ENCODE assay signal across 8 cellular contexts in the genomic region with DNA sequence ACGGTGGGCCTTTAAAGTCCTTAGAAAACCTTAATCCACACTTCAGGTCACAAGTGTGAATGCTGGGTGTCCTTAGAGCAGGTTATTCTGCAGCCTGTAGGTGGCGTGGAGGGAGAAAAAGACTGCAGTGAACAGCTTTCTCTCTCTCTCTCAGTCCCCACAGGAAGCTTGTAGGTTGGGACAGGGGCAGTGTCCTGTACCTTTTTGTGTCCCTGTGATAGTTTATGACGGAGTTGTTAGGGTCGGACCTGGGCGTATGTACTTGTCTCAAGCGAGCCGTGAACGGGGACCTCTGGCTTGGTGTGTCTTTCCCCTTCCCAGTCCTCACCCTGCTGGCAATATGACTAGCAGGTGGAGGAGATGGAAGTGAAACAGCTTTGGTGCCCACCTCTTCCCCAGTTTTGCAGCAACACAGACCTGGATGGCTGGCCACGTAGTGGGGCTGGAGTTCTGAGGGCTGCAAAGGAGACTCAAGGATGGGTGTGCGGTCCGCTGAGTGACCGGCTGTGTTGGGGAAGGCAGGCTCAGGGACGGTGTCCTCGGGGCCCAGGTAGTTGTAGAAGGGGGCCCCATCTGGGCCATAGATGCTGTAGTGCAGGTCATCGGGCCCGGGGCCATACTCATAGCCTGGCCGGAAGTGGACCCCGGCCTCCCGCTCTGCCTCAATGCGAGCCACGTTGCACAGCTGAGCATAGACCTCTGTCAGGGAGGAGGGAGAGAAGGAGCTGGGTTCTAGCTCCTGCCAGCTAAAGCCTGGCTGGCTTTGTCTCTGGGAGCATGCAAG. TPM values are rescaled to one million over a fixed set of nuclear protein-coding genes. Genes with fewer than 3 reads are reported as not detected.
DNase-seq lines count a peak whose midpoint lies in the region; ATAC-seq, FAIRE-seq and TF ChIP-seq lines count a peak whose summit lies in the region.

No MANE protein-coding gene starts in this region.

- H3K27ac ChIP-seq in OCI-LY7 (ENCODE audit: low read depth, low read length, poor library complexity, severe bottlenecking) (no peak overlapping the region), pancreas (no peak overlapping the region)

- H3K9me3 ChIP-seq in OCI-LY7 (ENCODE audit: low read length), result no peaks in the 10 kb centered on the region
- H3K9me3 ChIP-seq in pancreas, result no peaks in the 10 kb centered on the region

- FAIRE-seq in pancreas (lab: Jason Lieb, UNC), result no peak

- no peaks in the 10 kb centered on the region for H4K20me1 ChIP-seq in OCI-LY7 (ENCODE audit: insufficient read depth, low read length)

- H3K27me3 ChIP-seq in pancreas, result no peaks in the 10 kb centered on the region

- no peak overlapping the region for H3K4me2 ChIP-seq in OCI-LY7 (ENCODE audit: low read length)

- no peak overlapping the region for H3K27ac Mint-ChIP-seq in activated T-helper 2 cell treated with anti-CD3 and anti-CD28 coated beads, Interferon-gamma antibody, Interleukin-2, Interleukin-4, amounts not matched to agents 10 μg/mL and 5 μg/mL and 100 μg/mL, durations not matched to agents 14 hours and 24 hours and 36 hours

- no peaks in the 10 kb centered on the region for H3K9me3 Mint-ChIP-seq in activated T-helper 2 cell treated with anti-CD3 and anti-CD28 coated beads, Interferon-gamma antibody, Interleukin-2, Interleukin-4, amounts not matched to agents 10 μg/mL and 5 μg/mL and 100 μg/mL, durations not matched to agents 14 hours and 24 hours and 36 hours

- intact Hi-C loops in OCI-LY7 (cut with micrococcal nuclease; ENCODE audit: unreplicated experiment), result loop anchor here (5.0 kb wide), 1 partner anchor 105 kb away; no protein-coding TSS in a partner anchor
- intact Hi-C loops in pancreas (cut with DNase I), result no loop called here
- intact Hi-C loops in activated T-helper 2 cell treated with anti-CD3 and anti-CD28 coated beads, Interferon-gamma antibody, Interleukin-2, Interleukin-4, amounts not matched to agents 10 μg/mL and 5 μg/mL and 100 μg/mL, durations not matched to agents 14 hours and 24 hours and 36 hours (cut with micrococcal nuclease), result no loop called here

- no peaks in the 10 kb centered on the region for H3K36me3 Mint-ChIP-seq in activated T-helper 2 cell treated with anti-CD3 and anti-CD28 coated beads, Interferon-gamma antibody, Interleukin-2, Interleukin-4, amounts not matched to agents 10 μg/mL and 5 μg/mL and 100 μg/mL, durations not matched to agents 14 hours and 24 hours and 36 hours (ENCODE audit: low read depth)

- 85 to 87% methylated on average over 21 of the region's 21 CpGs for WGBS in pancreas, 2 donors

- peak; percentile 26 for DNase-seq in AG08396 (ENCODE audit: low spot score)
- DNase-seq in GM13976 (ENCODE audit: low spot score), result peak; percentile 66
- DNase-seq in OCI-LY7 (ENCODE audit: low spot score), result peak; percentile 62
- peak; percentile 65 for DNase-seq in epithelial cell of esophagus (ENCODE audit: low read depth)
- no peak for DNase-seq in pancreas
- DNase-seq in activated T-helper 2 cell treated with anti-CD3 and anti-CD28 coated beads, Interferon-gamma antibody, Interleukin-2, Interleukin-4, amounts not matched to agents 10 μg/mL and 5 μg/mL and 100 μg/mL, durations not matched to agents 14 hours and 24 hours and 36 hours (ENCODE audit: low spot score), result no peak
- DNase-seq in ecto neural progenitor cell (ENCODE audit: low spot score), result no peak

- no peaks in the 10 kb centered on the region for H3K27me3 Mint-ChIP-seq in activated T-helper 2 cell treated with anti-CD3 and anti-CD28 coated beads, Interferon-gamma antibody, Interleukin-2, Interleukin-4, amounts not matched to agents 10 μg/mL and 5 μg/mL and 100 μg/mL, durations not matched to agents 14 hours and 24 hours and 36 hours (ENCODE audit: low read depth)

- H3K4me1 Mint-ChIP-seq in activated T-helper 2 cell treated with anti-CD3 and anti-CD28 coated beads, Interferon-gamma antibody, Interleukin-2, Interleukin-4, amounts not matched to agents 10 μg/mL and 5 μg/mL and 100 μg/mL, durations not matched to agents 14 hours and 24 hours and 36 hours (ENCODE audit: low read depth), result no peaks in the 10 kb centered on the region

- BruUV-seq in OCI-LY7 (replicated peaks; lab: Mats Ljungman, UMichigan), result no TSS peak

- ATAC-seq in pancreas, result peak in 3 of 4 donors; percentile 48 to 52 (median 48)
- no peak for ATAC-seq in HG03196 (IDR thresholded peaks at IDR 0.05; ENCODE audit: unreplicated experiment)

- H3K79me2 ChIP-seq in OCI-LY7 (ENCODE audit: insufficient read depth, low read depth, low read length), result no peaks in the 10 kb centered on the region

- in situ Hi-C loops in GM13976 (cut with MboI; ENCODE audit: low sequenced_read_pairs, unreplicated experiment), result no loop called here

- H3K4me1 ChIP-seq in OCI-LY7 (ENCODE audit: insufficient read depth, low read length, poor library complexity, severe bottlenecking) (peaks cover 9% of the 10 kb centered on the region), pancreas (no peaks in the 10 kb centered on the region)

- H2AFZ ChIP-seq in OCI-LY7 (ENCODE audit: low read length), result no peak overlapping the region

- H3K9me2 ChIP-seq in OCI-LY7 (ENCODE audit: insufficient read depth, low read length), result no peaks in the 10 kb centered on the region

- CTCF ChIA-PET in OCI-LY7 (lab: Charles Lee; ENCODE audit: unreplicated experiment), result interaction anchor here (0.5 to 0.8 kb wide), 2 partner anchors 13 to 20 kb away, joined by 3 read pairs; no protein-coding TSS in a partner anchor

- no peak overlapping the region for H3K4me3 Mint-ChIP-seq in activated T-helper 2 cell treated with anti-CD3 and anti-CD28 coated beads, Interferon-gamma antibody, Interleukin-2, Interleukin-4, amounts not matched to agents 10 μg/mL and 5 μg/mL and 100 μg/mL, durations not matched to agents 14 hours and 24 hours and 36 hours (ENCODE audit: low read depth)

- H3K4me3 ChIP-seq in OCI-LY7 (ENCODE audit: low read depth, low read length, poor library complexity, severe bottlenecking) (no peak overlapping the region), epithelial cell of esophagus (ENCODE audit: low read length) (no peak overlapping the region), pancreas (no peak overlapping the region)

- peak; percentile 56 for TF ChIP-seq CTCF in GM13976 (IDR thresholded peaks at IDR 0.05; ENCODE audit: borderline replicate concordance, control extremely low read depth, extremely low read depth, insufficient read depth, missing control alignments)
- peak; percentile 76 for TF ChIP-seq CTCF in OCI-LY7 (conservative IDR thresholded peaks at IDR 0.05; ENCODE audit: low read length)
- TF ChIP-seq CTCF in epithelial cell of esophagus (IDR thresholded peaks at IDR 0.05; ENCODE audit: insufficient read depth, low read depth, low read length, missing control alignments), result peak; percentile 77
- no peak for TF ChIP-seq CTCF in pancreas (IDR thresholded peaks at IDR 0.05)

- no peaks in the 10 kb centered on the region for H3K36me3 ChIP-seq in OCI-LY7 (ENCODE audit: insufficient read depth, low read length)
- no peaks in the 10 kb centered on the region for H3K36me3 ChIP-seq in pancreas

- POLR2A ChIA-PET in OCI-LY7 (lab: Charles Lee), result interaction anchor here (0.7 kb wide), 1 partner anchor 9 kb away, joined by 3 read pairs; a partner anchor contains a TSS

RNA-seq across cellular contexts. Expression of a gene that starts 8.9 kb away (rescaled TPM):
- 19.6 and 38.4 TPM in 2 replicates for total RNA-seq in OCI-LY7 (2014; rRNA removed; shearing (Covaris generic))
- total RNA-seq in OCI-LY7 (2022) (46.2 and 50.0 TPM in 2 replicates), pancreas (10 to 100 TPM in 3 of 6 donors, 1 to 10 TPM in 3; 8.6 to 14.4 (median 10.0) TPM)
- 10 to 100 TPM in 1 of 2 donors, 1 to 10 TPM in 1; 7.7 to 23.4 TPM for polyA plus RNA-seq in pancreas
- total RNA-seq in activated T-helper 2 cell treated with anti-CD3 and anti-CD28 coated beads, Interferon-gamma antibody, Interleukin-2, Interleukin-4, amounts not matched to agents 10 μg/mL and 5 μg/mL and 100 μg/mL, durations not matched to agents 14 hours and 24 hours and 36 hours, result 23.9 and 25.3 TPM in 2 replicates

RNA-seq across cellular contexts. Expression of a gene that starts 9.3 kb away (rescaled TPM):
- total RNA-seq in OCI-LY7 (2014; rRNA removed; shearing (Covaris generic)), result 52.4 and 80.8 TPM in 2 replicates
- total RNA-seq in OCI-LY7 (2022) (37.8 and 42.1 TPM in 2 replicates), pancreas (100 to 1,000 TPM in 2 of 6 donors, 10 to 100 TPM in 4; 33.6 to 137 (median 50.7) TPM)
- 100 to 1,000 TPM in 1 of 2 donors, 10 to 100 TPM in 1; 58.5 to 106 TPM for polyA plus RNA-seq in pancreas
- total RNA-seq in activated T-helper 2 cell treated with anti-CD3 and anti-CD28 coated beads, Interferon-gamma antibody, Interleukin-2, Interleukin-4, amounts not matched to agents 10 μg/mL and 5 μg/mL and 100 μg/mL, durations not matched to agents 14 hours and 24 hours and 36 hours, result 17.8 and 19.2 TPM in 2 replicates

Comparison
In these comparisons a context has a peak if more than half of its experiments do, and no peak if none do; other contexts are left out.
1. DNase-seq: peak in AG08396 (single experiment), GM13976 (single experiment), OCI-LY7 (single experiment) and epithelial cell of esophagus (single experiment); none in pancreas (0 of 6), activated T-helper 2 cell treated with anti-CD3 and anti-CD28 coated beads, Interferon-gamma antibody, Interleukin-2, Interleukin-4, amounts not matched to agents 10 μg/mL and 5 μg/mL and 100 μg/mL, durations not matched to agents 14 hours and 24 hours and 36 hours (single experiment) and ecto neural progenitor cell (single experiment).
2. CTCF ChIP-seq: peak in GM13976 (single experiment), OCI-LY7 (single experiment) and epithelial cell of esophagus (single experiment); none in pancreas (0 of 4).